In the genomic region with DNA sequence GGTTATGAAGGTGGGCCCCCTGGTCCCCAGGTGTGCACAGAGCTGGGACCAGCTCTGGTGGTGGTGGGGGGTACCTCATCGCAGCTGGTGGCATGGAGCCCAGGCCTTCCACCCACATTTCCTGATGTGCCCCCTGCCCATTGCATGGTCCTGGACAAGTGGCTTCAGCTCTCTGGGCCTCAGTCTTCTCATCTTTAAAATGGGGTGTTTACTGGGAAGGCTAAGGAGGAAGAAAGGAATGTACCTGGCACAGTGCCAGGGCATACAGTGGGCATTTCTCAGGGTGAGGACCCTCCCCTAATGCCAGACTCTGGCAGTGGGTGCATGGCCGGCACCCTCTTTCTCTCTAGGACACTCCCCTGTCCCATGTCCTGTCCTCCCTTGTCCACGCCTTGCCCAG, we compare ENCODE assay signal across 35 cellular contexts. TPM values are rescaled to one million over a fixed set of nuclear protein-coding genes. Genes with fewer than 3 reads are reported as not detected.
"Had no signal": no experiment of that assay in that cellular context is flagged by ENCODE, and none has a peak within 500 bp of the region (broad histone marks: within the 10 kb centered on the region; RNA-seq: fewer than 3 reads in every experiment).

No MANE protein-coding gene starts in this region.

- H3K36me3 Mint-ChIP-seq: naive thymus-derived CD4-positive, alpha-beta T cell; natural killer cell; stimulated activated memory B cell treated with anti-CD40 and anti-IgM and Interleukin-4, amounts not matched to agents 10 μg/mL and 1 μg/mL and 100 μg/mL, for 72 hours; type B pancreatic cell had no signal

- ATAC-seq: naive thymus-derived CD4-positive, alpha-beta T cell; natural killer cell; psoas muscle; right cardiac atrium; sciatic nerve; stimulated activated memory B cell treated with anti-CD40 and anti-IgM and Interleukin-4, amounts not matched to agents 10 μg/mL and 1 μg/mL and 100 μg/mL, for 72 hours; stimulated activated naive CD8-positive, alpha-beta T cell treated with anti-CD3 and anti-CD28 coated beads, Interleukin-15, amount 100 ng/mL, for 72 hours; stimulated activated naive CD8-positive, alpha-beta T cell treated with anti-CD3 and anti-CD28 coated beads, Interleukin-15, Interleukin-2, amounts not matched to agents 100 U/mL and 50 U/mL, for 24 hours; upper lobe of right lung had no signal

- H2AFZ ChIP-seq: parathyroid adenoma had no signal

- H3K4me1 ChIP-seq: uterus had no signal

- H3K4me3 ChIP-seq: ovary, psoas muscle, skin epidermis, smooth muscle cell, spleen, suprapubic skin, testis, tibial artery, transverse colon, upper lobe of right lung, uterus had no signal

- H3K27me3 Mint-ChIP-seq: type B pancreatic cell had no signal

- H3K9ac ChIP-seq: parathyroid adenoma had no signal

- H3K4me2 ChIP-seq: smooth muscle cell had no signal

- H3K9me3 Mint-ChIP-seq: naive thymus-derived CD4-positive, alpha-beta T cell; natural killer cell; nephron; stimulated activated memory B cell treated with anti-CD40 and anti-IgM and Interleukin-4, amounts not matched to agents 10 μg/mL and 1 μg/mL and 100 μg/mL, for 72 hours; stimulated activated naive CD8-positive, alpha-beta T cell treated with anti-CD3 and anti-CD28 coated beads, Interleukin-15, amount 100 ng/mL, for 72 hours; type B pancreatic cell had no signal

- H3K9me3 ChIP-seq: neutrophil, ovary, psoas muscle, spleen, suprapubic skin, testis, tibial artery, transverse colon, upper lobe of right lung, uterus had no signal

- H3K27ac ChIP-seq: neutrophil, ovary, parathyroid adenoma, psoas muscle, skin epidermis, spleen, suprapubic skin, testis, tibial artery, transverse colon, upper lobe of right lung, uterus had no signal

- H3K27me3 ChIP-seq: ovary, suprapubic skin, testis, tibial artery, transverse colon, upper lobe of right lung, uterus had no signal

- H3K36me3 ChIP-seq: neutrophil, ovary, spleen, suprapubic skin, tibial artery, transverse colon, upper lobe of right lung, uterus had no signal

- H3K4me3 Mint-ChIP-seq: natural killer cell; stimulated activated memory B cell treated with anti-CD40 and anti-IgM and Interleukin-4, amounts not matched to agents 10 μg/mL and 1 μg/mL and 100 μg/mL, for 72 hours; stimulated activated naive CD8-positive, alpha-beta T cell treated with anti-CD3 and anti-CD28 coated beads, Interleukin-15, amount 100 ng/mL, for 72 hours had no signal

- H3K27ac Mint-ChIP-seq: natural killer cell; stimulated activated memory B cell treated with anti-CD40 and anti-IgM and Interleukin-4, amounts not matched to agents 10 μg/mL and 1 μg/mL and 100 μg/mL, for 72 hours; type B pancreatic cell had no signal

- DNase-seq: naive thymus-derived CD4-positive, alpha-beta T cell; natural killer cell; nucleus accumbens; ovary; posterior cingulate gyrus; psoas muscle; right cardiac atrium; spleen; stimulated activated CD4-positive, alpha-beta T cell treated with anti-CD3 and anti-CD28 coated beads, Interleukin-12 subunit alpha, Interleukin-12 subunit beta, amount 100 ng/mL, for 4 hours; stimulated activated CD4-positive, alpha-beta T cell treated with anti-CD3 and anti-CD28 coated beads, Interleukin-1b, Interleukin-23, amount 100 ng/mL, for 48 hours; stimulated activated CD4-positive, alpha-beta T cell treated with anti-CD3 and anti-CD28 coated beads, Interleukin-4, amount 100 ng/mL, for 1 hour; stimulated activated CD4-positive, alpha-beta T cell treated with anti-CD3 and anti-CD28 coated beads, Interleukin-4, amount 100 ng/mL, for 4 hours; stimulated activated CD8-positive, alpha-beta memory T cell treated with anti-CD3 and anti-CD28 coated beads, Interleukin-4, amount 100 ng/mL, for 48 hours; stimulated activated naive CD4-positive, alpha-beta T cell; stimulated activated naive CD8-positive, alpha-beta T cell treated with anti-CD3 and anti-CD28 coated beads, Interleukin-15, amount 100 ng/mL, for 72 hours; stimulated activated naive CD8-positive, alpha-beta T cell treated with anti-CD3 and anti-CD28 coated beads, Interleukin-15, Interleukin-2, amounts not matched to agents 100 U/mL and 50 U/mL, for 24 hours; testis; tibial artery; transverse colon; upper lobe of right lung; uterus had no signal

- H3K79me2 ChIP-seq: parathyroid adenoma had no signal

RNA-seq across cellular contexts. Expression of gene CLCNKB, which starts 7.5 kb away (rescaled TPM):
- total RNA-seq: naive thymus-derived CD4-positive, alpha-beta T cell; natural killer cell had no signal
- polyA plus RNA-seq: naive thymus-derived CD4-positive, alpha-beta T cell; neural cell had no signal

RNA-seq across cellular contexts. Expression of gene FAM131C, which starts 22.4 kb away (rescaled TPM):
- total RNA-seq: natural killer cell, omental fat pad, psoas muscle, sciatic nerve, upper lobe of right lung, urinary bladder had no signal
- polyA plus RNA-seq: naive thymus-derived CD4-positive, alpha-beta T cell had no signal

RNA-seq across cellular contexts. Expression of gene CLCNKA, which starts 29.2 kb away (rescaled TPM):
- total RNA-seq: naive thymus-derived CD4-positive, alpha-beta T cell; smooth muscle cell; upper lobe of right lung; urinary bladder had no signal
- polyA plus RNA-seq: naive thymus-derived CD4-positive, alpha-beta T cell; neural cell had no signal

RNA-seq across cellular contexts. Expression of gene HSPB7, which starts 33.2 kb away (rescaled TPM):
- total RNA-seq: naive thymus-derived CD4-positive, alpha-beta T cell; natural killer cell; progenitor cell of endocrine pancreas had no signal
- polyA plus RNA-seq: naive thymus-derived CD4-positive, alpha-beta T cell; neural cell had no signal

RNA-seq across cellular contexts. Expression of gene SRARP, which starts 47.0 kb away (rescaled TPM):
- total RNA-seq: naive thymus-derived CD4-positive, alpha-beta T cell; natural killer cell; omental fat pad; ovary; progenitor cell of endocrine pancreas; renal cortical epithelial cell; smooth muscle cell; spleen; suprapubic skin; transverse colon; upper lobe of right lung; urinary bladder; uterus had no signal
- polyA plus RNA-seq: naive thymus-derived CD4-positive, alpha-beta T cell; neural cell; ovary; smooth muscle cell; spleen had no signal
